Comparison of ENCODE assay signal across 18 cellular contexts in genomic region chr3:42673082-42673481, GRCh38. TPM values are rescaled to one million over a fixed set of nuclear protein-coding genes. Genes with fewer than 3 reads are reported as not detected.
A peak's percentile ranks its signal among the peaks of the same experiment; 100 is the strongest.
DNase-seq lines count a peak whose midpoint lies in the region; ATAC-seq and TF ChIP-seq lines count a peak whose summit lies in the region.
"Had no signal": no experiment of that assay in that cellular context is flagged by ENCODE, and none has a peak within 500 bp of the region (broad histone marks: within the 10 kb centered on the region; RNA-seq: fewer than 3 reads in every experiment).

No MANE protein-coding gene starts in this region.

- no peak overlapping the region for H3K4me3 ChIP-seq in spleen

- peaks cover 2% of the 10 kb centered on the region for H3K27me3 Mint-ChIP-seq in activated CD8-positive, alpha-beta T cell treated with anti-CD3 and anti-CD28 coated beads for 36 hours
- peaks cover 10% of the 10 kb centered on the region for H3K27me3 Mint-ChIP-seq in activated CD8-positive, alpha-beta T cell treated with anti-CD3 and anti-CD28 coated beads, Interleukin-2, amount 10 ng/mL, durations not matched to agents 7 days and 5 days (ENCODE audit: low read depth)
- peaks cover 17 to 20% of the 10 kb centered on the region in 2 donors for H3K27me3 Mint-ChIP-seq in natural killer cell treated with Interleukin-12 subunit alpha and Interleukin-12 subunit beta and Interleukin-15 and Interleukin-18, amount 100 ng/mL, for 72 hours
- peaks cover 7 to 10% of the 10 kb centered on the region in 2 donors for H3K27me3 Mint-ChIP-seq in natural killer cell (ENCODE audit: low read depth in 2 of 2)

- no peaks in the 10 kb centered on the region for H3K36me3 ChIP-seq in spleen

- H3K27me3 ChIP-seq in spleen (replicated peaks in 1 of 7), result peaks cover 0 to 4% (median 0%) of the 10 kb centered on the region in 7 donors

- POLR2A ChIA-PET in activated CD8-positive, alpha-beta T cell treated with anti-CD3 and anti-CD28 coated beads for 36 hours (lab: Charles Lee), result no interaction called here
- POLR2A ChIA-PET in activated CD8-positive, alpha-beta T cell treated with anti-CD3 and anti-CD28 coated beads, Interleukin-2, amount 10 ng/mL, durations not matched to agents 7 days and 5 days (lab: Charles Lee), result no interaction called here

- H3K27ac ChIP-seq in spleen, result peak overlapping the region in 2 of 8 donors; percentile 28 to 63
- H3K27ac ChIP-seq: 22Rv1, HL-60 had no signal

- no peak for TF ChIP-seq CTCF in activated CD8-positive, alpha-beta T cell treated with anti-CD3 and anti-CD28 coated beads for 36 hours (IDR thresholded peaks at IDR 0.05)
- TF ChIP-seq CTCF in natural killer cell (IDR thresholded peaks at IDR 0.05) (no peak), spleen (IDR thresholded peaks at IDR 0.05 in 8 of 11, conservative IDR thresholded peaks at IDR 0.05 in 3 of 11) (no peak)

- DNase-seq in activated CD8-positive, alpha-beta T cell treated with anti-CD3 and anti-CD28 coated beads for 36 hours, result peak; percentile 0
- DNase-seq in activated CD8-positive, alpha-beta T cell treated with anti-CD3 and anti-CD28 coated beads, Interleukin-2, amount 10 ng/mL, durations not matched to agents 7 days and 5 days, result no peak
- peak; percentile 8 for DNase-seq in natural killer cell treated with Interleukin-12 subunit alpha and Interleukin-12 subunit beta and Interleukin-15 and Interleukin-18, amount 100 ng/mL, for 72 hours (ENCODE audit: low spot score)
- DNase-seq in natural killer cell (no peak), spleen (peak; percentile 35)
- DNase-seq: Caco-2; CD8-positive, alpha-beta memory T cell; DND-41; GDM1; HCEC 1CT; HFFc6 had no signal

- H3K4me1 ChIP-seq in spleen, result no peaks in the 10 kb centered on the region
- H3K4me1 ChIP-seq: Caco-2 had no signal

- intact Hi-C loops in activated CD8-positive, alpha-beta T cell treated with anti-CD3 and anti-CD28 coated beads for 36 hours (cut with micrococcal nuclease), result no loop called here
- intact Hi-C loops in natural killer cell (cut with micrococcal nuclease) (no loop called here), spleen (cut with DNase I; ENCODE audit: low total_unique reads) (no loop called here)

- H3K9me3 Mint-ChIP-seq in activated CD8-positive, alpha-beta T cell treated with anti-CD3 and anti-CD28 coated beads for 36 hours, result peaks cover 9% of the 10 kb centered on the region
- H3K9me3 Mint-ChIP-seq in activated CD8-positive, alpha-beta T cell treated with anti-CD3 and anti-CD28 coated beads, Interleukin-2, amount 10 ng/mL, durations not matched to agents 7 days and 5 days (ENCODE audit: insufficient read depth), result peaks cover 9% of the 10 kb centered on the region
- peaks cover 5% of the 10 kb centered on the region for H3K9me3 Mint-ChIP-seq in natural killer cell treated with Interleukin-12 subunit alpha and Interleukin-12 subunit beta and Interleukin-15 and Interleukin-18, amount 100 ng/mL, for 72 hours
- H3K9me3 Mint-ChIP-seq in natural killer cell, result peaks cover 4 to 5% of the 10 kb centered on the region in 2 donors

- H3K4me3 Mint-ChIP-seq in activated CD8-positive, alpha-beta T cell treated with anti-CD3 and anti-CD28 coated beads for 36 hours, result no peak overlapping the region
- no peak overlapping the region for H3K4me3 Mint-ChIP-seq in activated CD8-positive, alpha-beta T cell treated with anti-CD3 and anti-CD28 coated beads, Interleukin-2, amount 10 ng/mL, durations not matched to agents 7 days and 5 days
- no peak overlapping the region for H3K4me3 Mint-ChIP-seq in natural killer cell treated with Interleukin-12 subunit alpha and Interleukin-12 subunit beta and Interleukin-15 and Interleukin-18, amount 100 ng/mL, for 72 hours
- H3K4me3 Mint-ChIP-seq in natural killer cell, result no peak overlapping the region
- H3K4me3 Mint-ChIP-seq: CD8-positive, alpha-beta memory T cell; HFFc6 had no signal

- peaks cover 0 to 26% (median 20%) of the 10 kb centered on the region in 8 donors for H3K9me3 ChIP-seq in spleen
- H3K9me3 ChIP-seq: Caco-2 had no signal

- no peak for TF ChIP-seq POLR2A in spleen (IDR thresholded peaks at IDR 0.05)

- H3K36me3 Mint-ChIP-seq in activated CD8-positive, alpha-beta T cell treated with anti-CD3 and anti-CD28 coated beads for 36 hours (ENCODE audit: low read depth), result no peaks in the 10 kb centered on the region
- no peaks in the 10 kb centered on the region for H3K36me3 Mint-ChIP-seq in activated CD8-positive, alpha-beta T cell treated with anti-CD3 and anti-CD28 coated beads, Interleukin-2, amount 10 ng/mL, durations not matched to agents 7 days and 5 days (ENCODE audit: low read depth)
- no peaks in the 10 kb centered on the region for H3K36me3 Mint-ChIP-seq in natural killer cell treated with Interleukin-12 subunit alpha and Interleukin-12 subunit beta and Interleukin-15 and Interleukin-18, amount 100 ng/mL, for 72 hours
- peaks cover 7% of the 10 kb centered on the region for H3K36me3 Mint-ChIP-seq in natural killer cell

- H3K4me1 Mint-ChIP-seq in activated CD8-positive, alpha-beta T cell treated with anti-CD3 and anti-CD28 coated beads for 36 hours (ENCODE audit: low read depth), result no peaks in the 10 kb centered on the region
- no peaks in the 10 kb centered on the region for H3K4me1 Mint-ChIP-seq in activated CD8-positive, alpha-beta T cell treated with anti-CD3 and anti-CD28 coated beads, Interleukin-2, amount 10 ng/mL, durations not matched to agents 7 days and 5 days (ENCODE audit: low read depth)
- H3K4me1 Mint-ChIP-seq in natural killer cell treated with Interleukin-12 subunit alpha and Interleukin-12 subunit beta and Interleukin-15 and Interleukin-18, amount 100 ng/mL, for 72 hours (ENCODE audit: low read depth in 2 of 2), result no peaks in the 10 kb centered on the region
- no peaks in the 10 kb centered on the region for H3K4me1 Mint-ChIP-seq in natural killer cell
- H3K4me1 Mint-ChIP-seq: CD8-positive, alpha-beta memory T cell had no signal

- CTCF ChIA-PET in activated CD8-positive, alpha-beta T cell treated with anti-CD3 and anti-CD28 coated beads for 36 hours (lab: Charles Lee), result no interaction called here
- CTCF ChIA-PET in activated CD8-positive, alpha-beta T cell treated with anti-CD3 and anti-CD28 coated beads, Interleukin-2, amount 10 ng/mL, durations not matched to agents 7 days and 5 days (lab: Charles Lee), result no interaction called here

- H3K27ac Mint-ChIP-seq in activated CD8-positive, alpha-beta T cell treated with anti-CD3 and anti-CD28 coated beads for 36 hours, result no peak overlapping the region
- no peak overlapping the region for H3K27ac Mint-ChIP-seq in activated CD8-positive, alpha-beta T cell treated with anti-CD3 and anti-CD28 coated beads, Interleukin-2, amount 10 ng/mL, durations not matched to agents 7 days and 5 days
- no peak overlapping the region for H3K27ac Mint-ChIP-seq in natural killer cell treated with Interleukin-12 subunit alpha and Interleukin-12 subunit beta and Interleukin-15 and Interleukin-18, amount 100 ng/mL, for 72 hours
- H3K27ac Mint-ChIP-seq in natural killer cell, result no peak overlapping the region
- H3K27ac Mint-ChIP-seq: CD8-positive, alpha-beta memory T cell; HFFc6 had no signal

- ATAC-seq in activated CD8-positive, alpha-beta T cell treated with anti-CD3 and anti-CD28 coated beads for 36 hours, result no peak
- ATAC-seq in activated CD8-positive, alpha-beta T cell treated with anti-CD3 and anti-CD28 coated beads, Interleukin-2, amount 10 ng/mL, durations not matched to agents 7 days and 5 days, result no peak
- peak in 1 of 2 donors; percentile 54 for ATAC-seq in natural killer cell treated with Interleukin-12 subunit alpha and Interleukin-12 subunit beta and Interleukin-15 and Interleukin-18, amount 100 ng/mL, for 72 hours
- ATAC-seq in natural killer cell (no peak), HG03565 (IDR thresholded peaks at IDR 0.05; ENCODE audit: unreplicated experiment) (no peak), HG02938 (IDR thresholded peaks at IDR 0.05; ENCODE audit: unreplicated experiment) (no peak)

RNA-seq across cellular contexts. Expression of gene KLHL40, which starts 12.3 kb away (rescaled TPM):
- not detected for total RNA-seq in activated CD8-positive, alpha-beta T cell treated with anti-CD3 and anti-CD28 coated beads for 36 hours
- not detected for total RNA-seq in activated CD8-positive, alpha-beta T cell treated with anti-CD3 and anti-CD28 coated beads, Interleukin-2, amount 10 ng/mL, durations not matched to agents 7 days and 5 days
- total RNA-seq in natural killer cell treated with Interleukin-12 subunit alpha and Interleukin-12 subunit beta and Interleukin-15 and Interleukin-18, amount 100 ng/mL, for 72 hours, result not detected
- not detected for total RNA-seq in natural killer cell
- total RNA-seq in spleen, result not detected
- polyA plus RNA-seq in spleen, result under 1 TPM in 2 of 3 donors, not detected in 1; 0.03 to 0.17 TPM
- total RNA-seq: A673; Caco-2; CD8-positive, alpha-beta memory T cell; H1; HFFc6 had no signal
- polyA plus RNA-seq: BJ; CD8-positive, alpha-beta memory T cell had no signal

RNA-seq across cellular contexts. Expression of gene ZBTB47, which starts 19.6 kb away (rescaled TPM):
- under 1 TPM; 0.43 to 0.45 TPM for total RNA-seq in activated CD8-positive, alpha-beta T cell treated with anti-CD3 and anti-CD28 coated beads for 36 hours
- total RNA-seq in activated CD8-positive, alpha-beta T cell treated with anti-CD3 and anti-CD28 coated beads, Interleukin-2, amount 10 ng/mL, durations not matched to agents 7 days and 5 days, result under 1 TPM; 0.18 to 0.34 TPM
- 1 to 10 TPM; 1.9 to 2.7 TPM for total RNA-seq in natural killer cell treated with Interleukin-12 subunit alpha and Interleukin-12 subunit beta and Interleukin-15 and Interleukin-18, amount 100 ng/mL, for 72 hours
- total RNA-seq in natural killer cell (1 to 10 TPM; 2.1 to 3.0 (median 3.0) TPM), spleen (10 to 100 TPM in 6 of 7 donors, 1 to 10 TPM in 1; 9.9 to 22.2 (median 16.3) TPM)
- polyA plus RNA-seq in spleen, result 1 to 10 TPM; 2.1 to 5.0 (median 2.5) TPM
- polyA plus RNA-seq: CD8-positive, alpha-beta memory T cell had no signal

RNA-seq across cellular contexts. Expression of gene HHATL, which starts 29.5 kb away (rescaled TPM):
- total RNA-seq in activated CD8-positive, alpha-beta T cell treated with anti-CD3 and anti-CD28 coated beads for 36 hours, result not detected
- not detected for total RNA-seq in activated CD8-positive, alpha-beta T cell treated with anti-CD3 and anti-CD28 coated beads, Interleukin-2, amount 10 ng/mL, durations not matched to agents 7 days and 5 days
- total RNA-seq in natural killer cell treated with Interleukin-12 subunit alpha and Interleukin-12 subunit beta and Interleukin-15 and Interleukin-18, amount 100 ng/mL, for 72 hours, result not detected
- total RNA-seq in natural killer cell (not detected), spleen (not detected)
- polyA plus RNA-seq in spleen, result under 1 TPM in 2 of 3 donors, not detected in 1; 0.13 to 0.42 TPM
- total RNA-seq: A673; Caco-2; CD8-positive, alpha-beta memory T cell; H1; HFFc6 had no signal
- polyA plus RNA-seq: BJ; CD8-positive, alpha-beta memory T cell had no signal

Comparison
In these comparisons a context has a peak if more than half of its experiments do, and no peak if none do; other contexts are left out.
1. DNase-seq: peak in activated CD8-positive, alpha-beta T cell treated with anti-CD3 and anti-CD28 coated beads for 36 hours (single experiment), natural killer cell treated with Interleukin-12 subunit alpha and Interleukin-12 subunit beta and Interleukin-15 and Interleukin-18, amount 100 ng/mL, for 72 hours (single experiment) and spleen (single experiment); none in activated CD8-positive, alpha-beta T cell treated with anti-CD3 and anti-CD28 coated beads, Interleukin-2, amount 10 ng/mL, durations not matched to agents 7 days and 5 days (single experiment) and natural killer cell (single experiment).